Comparison of ENCODE assay signal across 11 cellular contexts in genomic region chr11:45933131-45933821, GRCh38. TPM values are rescaled to one million over a fixed set of nuclear protein-coding genes. Genes with fewer than 3 reads are reported as not detected.
DNase-seq lines count a peak whose midpoint lies in the region; ATAC-seq and TF ChIP-seq lines count a peak whose summit lies in the region.
"Had no signal": no experiment of that assay in that cellular context is flagged by ENCODE, and none has a peak within 500 bp of the region (broad histone marks: within the 10 kb centered on the region; RNA-seq: fewer than 3 reads in every experiment).

No MANE protein-coding gene starts in this region.

- peak overlapping the region; percentile 24 for H3K4me3 ChIP-seq in GM12875 (ENCODE audit: low read depth, low read length)
- peak overlapping the region; percentile 46 for H3K4me3 ChIP-seq in Karpas-422 (ENCODE audit: low read length)
- H3K4me3 ChIP-seq in astrocyte of the cerebellum (ENCODE audit: low read depth, low read length), result no peak overlapping the region
- H3K4me3 ChIP-seq in naive thymus-derived CD4-positive, alpha-beta T cell (ENCODE audit: low read length), result no peak overlapping the region
- no peak overlapping the region for H3K4me3 ChIP-seq in CD8-positive, alpha-beta T cell (ENCODE audit: low read depth, low read length)

- no peaks in the 10 kb centered on the region for H3K27me3 Mint-ChIP-seq in naive thymus-derived CD4-positive, alpha-beta T cell
- H3K27me3 Mint-ChIP-seq in CD8-positive, alpha-beta T cell (ENCODE audit: low read depth), result no peaks in the 10 kb centered on the region

- H3K79me2 ChIP-seq in Karpas-422 (ENCODE audit: low read length), result no peaks in the 10 kb centered on the region

- H3K27ac ChIP-seq in Karpas-422 (ENCODE audit: low read length), result peak overlapping the region; percentile 92
- no peak overlapping the region for H3K27ac ChIP-seq in naive thymus-derived CD4-positive, alpha-beta T cell (ENCODE audit: low read depth, low read length)
- no peak overlapping the region for H3K27ac ChIP-seq in CD8-positive, alpha-beta T cell (ENCODE audit: low read depth, low read length)

- intact Hi-C loops in naive thymus-derived CD4-positive, alpha-beta T cell (cut with micrococcal nuclease), result no loop called here
- intact Hi-C loops in CD8-positive, alpha-beta T cell (cut with DNase I, micrococcal nuclease), result no loop called here

- H3K9me3 Mint-ChIP-seq in naive thymus-derived CD4-positive, alpha-beta T cell, result no peaks in the 10 kb centered on the region
- H3K9me3 Mint-ChIP-seq in CD8-positive, alpha-beta T cell, result no peaks in the 10 kb centered on the region

- peak overlapping the region; percentile 60 for H3K9ac ChIP-seq in Karpas-422 (ENCODE audit: low read length)

- TF ChIP-seq CTCF in GM12875 (IDR thresholded peaks at IDR 0.05; ENCODE audit: borderline replicate concordance, insufficient read depth, low read depth, low read length), result no peak
- TF ChIP-seq CTCF in astrocyte of the cerebellum (IDR thresholded peaks at IDR 0.05; ENCODE audit: low read depth, low read length, missing control alignments), result no peak
- TF ChIP-seq CTCF in CD8-positive, alpha-beta T cell (IDR thresholded peaks at IDR 0.05), result no peak

- no peaks in the 10 kb centered on the region for H3K9me2 ChIP-seq in Karpas-422 (replicated peaks; ENCODE audit: insufficient read depth, low read length)

- H3K4me3 Mint-ChIP-seq in naive thymus-derived CD4-positive, alpha-beta T cell, result no peak overlapping the region
- H3K4me3 Mint-ChIP-seq in CD8-positive, alpha-beta T cell, result no peak overlapping the region

- H3K27ac Mint-ChIP-seq in naive thymus-derived CD4-positive, alpha-beta T cell, result peak overlapping the region in 1 of 9 donors; percentile 54
- H3K27ac Mint-ChIP-seq in CD8-positive, alpha-beta T cell, result no peak overlapping the region

- H4K20me1 ChIP-seq in Karpas-422 (ENCODE audit: insufficient read depth, low read depth, low read length), result peaks cover 8% of the 10 kb centered on the region

- ATAC-seq in naive thymus-derived CD4-positive, alpha-beta T cell, result peak; percentile 39
- no peak for ATAC-seq in CD8-positive, alpha-beta T cell

- H3K9me3 ChIP-seq in Karpas-422 (ENCODE audit: low read length), result no peaks in the 10 kb centered on the region
- no peaks in the 10 kb centered on the region for H3K9me3 ChIP-seq in naive thymus-derived CD4-positive, alpha-beta T cell (ENCODE audit: control insufficient read depth in 2 of 3, low read length in 3 of 3)
- H3K9me3 ChIP-seq in CD8-positive, alpha-beta T cell (ENCODE audit: low read length), result no peaks in the 10 kb centered on the region

- CTCF ChIA-PET in naive thymus-derived CD4-positive, alpha-beta T cell (lab: Charles Lee), result no interaction called here
- CTCF ChIA-PET in CD8-positive, alpha-beta T cell (lab: Charles Lee), result interaction anchor here (1.9 kb wide), 1 partner anchor 32 kb away, joined by 8 read pairs; no protein-coding TSS in a partner anchor

- peaks cover 87% of the 10 kb centered on the region for H3K4me1 ChIP-seq in Karpas-422 (ENCODE audit: low read length)
- H3K4me1 ChIP-seq in naive thymus-derived CD4-positive, alpha-beta T cell (ENCODE audit: control insufficient read depth in 2 of 2, insufficient read depth in 2 of 2, low read length in 2 of 2), result peaks cover 25 to 27% of the 10 kb centered on the region in 2 donors
- peaks cover 25% of the 10 kb centered on the region for H3K4me1 ChIP-seq in CD8-positive, alpha-beta T cell (ENCODE audit: insufficient read depth, low read length)

- DNase-seq in Karpas-422, result peak; percentile 83
- peak; percentile 22 for DNase-seq in astrocyte of the cerebellum (ENCODE audit: low read depth)
- no peak for DNase-seq in naive thymus-derived CD4-positive, alpha-beta T cell
- no peak for DNase-seq in CD8-positive, alpha-beta T cell
- DNase-seq in epidermal melanocyte (ENCODE audit: insufficient read length, low spot score), result no peak
- no peak for DNase-seq in NCI-H748 (lab: John Stamatoyannopoulos, UW; ENCODE audit: unreplicated experiment)
- no peak for DNase-seq in activated naive CD4-positive, alpha-beta T cell treated with anti-CD3 and anti-CD28 coated beads, Interleukin-2, amount 50 U/mL, for 16 hours
- DNase-seq: activated CD8-positive, alpha-beta memory T cell treated with anti-CD3 and anti-CD28 coated beads, Interleukin-2, amount 50 U/mL, for 48 hours; midbrain; stimulated activated CD4-positive, alpha-beta T cell treated with anti-CD3 and anti-CD28 coated beads, Interleukin-4, amount 100 ng/mL, for 1 hour had no signal

- no peaks in the 10 kb centered on the region for H3K27me3 ChIP-seq in Karpas-422 (ENCODE audit: low read length)
- H3K27me3 ChIP-seq in naive thymus-derived CD4-positive, alpha-beta T cell (ENCODE audit: control insufficient read depth in 2 of 2, insufficient read depth in 2 of 2, low read length in 2 of 2), result no peaks in the 10 kb centered on the region
- no peaks in the 10 kb centered on the region for H3K27me3 ChIP-seq in CD8-positive, alpha-beta T cell (ENCODE audit: insufficient read depth, low read length)

- peaks cover 17 to 36% (median 22%) of the 10 kb centered on the region in 7 donors for H3K4me1 Mint-ChIP-seq in naive thymus-derived CD4-positive, alpha-beta T cell
- peaks cover 20% of the 10 kb centered on the region for H3K4me1 Mint-ChIP-seq in CD8-positive, alpha-beta T cell (ENCODE audit: low read depth)

- H3K4me2 ChIP-seq in Karpas-422 (ENCODE audit: low read depth, low read length, poor library complexity, severe bottlenecking), result peak overlapping the region; percentile 75

- in situ Hi-C loops in astrocyte of the cerebellum (cut with HindIII; ENCODE audit: low sequenced_read_pairs), result no loop called here

- no peak overlapping the region for H2AFZ ChIP-seq in Karpas-422 (ENCODE audit: low read length)

- POLR2A ChIA-PET in naive thymus-derived CD4-positive, alpha-beta T cell (lab: Charles Lee), result no interaction called here
- POLR2A ChIA-PET in CD8-positive, alpha-beta T cell (lab: Charles Lee), result no interaction called here

- H3K36me3 Mint-ChIP-seq in naive thymus-derived CD4-positive, alpha-beta T cell, result peaks cover 0 to 27% (median 3%) of the 10 kb centered on the region in 5 donors
- H3K36me3 Mint-ChIP-seq in CD8-positive, alpha-beta T cell, result peaks cover 59% of the 10 kb centered on the region

- peaks cover 20% of the 10 kb centered on the region for H3K36me3 ChIP-seq in Karpas-422 (ENCODE audit: insufficient read depth, low read length)
- peaks cover 4 to 57% (median 14%) of the 10 kb centered on the region in 3 experiments for H3K36me3 ChIP-seq in naive thymus-derived CD4-positive, alpha-beta T cell (ENCODE audit: control insufficient read depth in 2 of 3, insufficient read depth in 3 of 3, low read length in 3 of 3)
- peaks cover 38% of the 10 kb centered on the region for H3K36me3 ChIP-seq in CD8-positive, alpha-beta T cell (ENCODE audit: insufficient read depth, low read length)

RNA-seq across cellular contexts. Expression of gene LARGE2, which starts 10.8 kb away (rescaled TPM):
- 9.5 and 10.8 TPM in 2 replicates for total RNA-seq in Karpas-422 (2014; rRNA removed; shearing (Covaris generic); ENCODE audit: low replicate concordance)
- 1 to 10 TPM in 4 of 5 experiments, not detected in 1; 1.2 to 4.8 (median 3.2) TPM for total RNA-seq in naive thymus-derived CD4-positive, alpha-beta T cell
- polyA plus RNA-seq in naive thymus-derived CD4-positive, alpha-beta T cell, result under 1 TPM; 0.24 to 0.77 TPM
- total RNA-seq in CD8-positive, alpha-beta T cell, result 1 to 10 TPM; 3.0 to 4.2 TPM

RNA-seq across cellular contexts. Expression of gene PEX16, which starts 15.6 kb away (rescaled TPM):
- 83.3 and 89.3 TPM in 2 replicates for total RNA-seq in Karpas-422 (2014; rRNA removed; shearing (Covaris generic); ENCODE audit: low replicate concordance)
- total RNA-seq in naive thymus-derived CD4-positive, alpha-beta T cell, result 10 to 100 TPM; 48.2 to 64.3 (median 58.1) TPM
- 10 to 100 TPM; 52.9 to 56.7 TPM for polyA plus RNA-seq in naive thymus-derived CD4-positive, alpha-beta T cell
- total RNA-seq in CD8-positive, alpha-beta T cell, result 10 to 100 TPM; 51.5 to 55.6 TPM

RNA-seq across cellular contexts. Expression of gene FREY1, which starts 26.2 kb away (rescaled TPM):
- total RNA-seq in Karpas-422 (2014; rRNA removed; shearing (Covaris generic); ENCODE audit: low replicate concordance), result 2.3 and 3.9 TPM in 2 replicates
- 1 to 10 TPM; 3.4 to 8.2 (median 4.6) TPM for total RNA-seq in naive thymus-derived CD4-positive, alpha-beta T cell
- not detected for polyA plus RNA-seq in naive thymus-derived CD4-positive, alpha-beta T cell
- 1 to 10 TPM; 3.7 to 5.1 TPM for total RNA-seq in CD8-positive, alpha-beta T cell

RNA-seq across cellular contexts. Expression of gene MAPK8IP1, which starts 47.8 kb away (rescaled TPM):
- total RNA-seq in Karpas-422 (2014; rRNA removed; shearing (Covaris generic); ENCODE audit: low replicate concordance), result 0.83 TPM in 1 of 2 replicates, not detected in the other
- 1 to 10 TPM in 2 of 5 experiments, under 1 TPM in 3; 0.65 to 7.0 (median 0.92) TPM for total RNA-seq in naive thymus-derived CD4-positive, alpha-beta T cell
- not detected for polyA plus RNA-seq in naive thymus-derived CD4-positive, alpha-beta T cell
- total RNA-seq in CD8-positive, alpha-beta T cell, result 1 to 10 TPM; 6.5 to 8.4 TPM

Comparison
In these comparisons a context has a peak if more than half of its experiments do, and no peak if none do; other contexts are left out.
1. H3K4me3 ChIP-seq: peak in GM12875 (single experiment) and Karpas-422 (single experiment); none in astrocyte of the cerebellum (single experiment), naive thymus-derived CD4-positive, alpha-beta T cell (single experiment) and CD8-positive, alpha-beta T cell (single experiment).
2. DNase-seq: peak in Karpas-422 (single experiment) and astrocyte of the cerebellum (single experiment); none in naive thymus-derived CD4-positive, alpha-beta T cell (0 of 9), CD8-positive, alpha-beta T cell (0 of 7), epidermal melanocyte (single experiment), NCI-H748 (single experiment) and activated naive CD4-positive, alpha-beta T cell treated with anti-CD3 and anti-CD28 coated beads, Interleukin-2, amount 50 U/mL, for 16 hours (single experiment).